ENCODE assay signal across 1 cellular context in genomic region chr22:19503367-19503766, GRCh38.
TF ChIP-seq lines count a peak whose summit lies in the region.

No MANE protein-coding gene starts in this region.

TF ChIP-seq in K562, 482 proteins besides CTCF, POLR2A, EP300 and RAD21:
- TF ChIP-seq ZMIZ1 (IDR thresholded peaks at IDR 0.05; ENCODE audit: low read depth in 2 of 2, low read length in 2 of 2) (0 out of 4 replicates have a peak, but pooled peaks of 1 of the 2 experiments have one; percentile 15), STAG1 (CRISPR knock-in tag; IDR thresholded peaks at IDR 0.05; ENCODE audit: borderline replicate concordance) (no peak), ZNF263 (CRISPR knock-in tag; IDR thresholded peaks at IDR 0.05; ENCODE audit: borderline replicate concordance) (no peak), MTA1 (IDR thresholded peaks at IDR 0.05; ENCODE audit: borderline replicate concordance) (no peak), PBX2 (CRISPR knock-in tag; IDR thresholded peaks at IDR 0.05; ENCODE audit: low read depth) (no peak), PBX2 (tag; conservative IDR thresholded peaks at IDR 0.05; ENCODE audit: low read depth) (no peak), MYBL2 (IDR thresholded peaks at IDR 0.05; ENCODE audit: low read depth) (no peak), MYBL2 (CRISPR knock-in tag; IDR thresholded peaks at IDR 0.05; ENCODE audit: borderline replicate concordance) (no peak), E2F5 (CRISPR knock-in tag; IDR thresholded peaks at IDR 0.05) (0 out of 2 replicates have a peak, but pooled peaks have one; percentile 11), SLC30A9 (CRISPR knock-in tag; IDR thresholded peaks at IDR 0.05) (no peak), SIN3A (IDR thresholded peaks at IDR 0.05; ENCODE audit: borderline replicate concordance in 2 of 2, control insufficient read depth in 1 of 2, low read depth in 2 of 2, low read length in 2 of 2) (0 out of 4 replicates have a peak, but pooled peaks of 1 of the 2 experiments have one; percentile 26), SAP30 (IDR thresholded peaks at IDR 0.05; ENCODE audit: borderline replicate concordance, insufficient read depth, low read depth, low read length, poor library complexity, severe bottlenecking) (no peak), GABPB1 (CRISPR knock-in tag; IDR thresholded peaks at IDR 0.05) (0 out of 2 replicates have a peak, but pooled peaks have one; percentile 21), BHLHE40 (IDR thresholded peaks at IDR 0.05; ENCODE audit: low read length) (peak; percentile 21; the same call in 1 of the 2 replicates), E2F1 (CRISPR knock-in tag; IDR thresholded peaks at IDR 0.05) (0 out of 2 replicates have a peak, but pooled peaks have one; percentile 22), POLR2G (IDR thresholded peaks at IDR 0.05; ENCODE audit: low read depth, low read length) (peak; percentile 0; the same call in 1 of the 2 replicates), MAFK (IDR thresholded peaks at IDR 0.05; ENCODE audit: low read length) (0 out of 2 replicates have a peak, but pooled peaks have one; percentile 15), MECOM (CRISPR knock-in tag; IDR thresholded peaks at IDR 0.05) (no peak), HNRNPUL1 (IDR thresholded peaks at IDR 0.05; ENCODE audit: low read length) (0 out of 2 replicates have a peak, but pooled peaks have one; percentile 51), JUN (IDR thresholded peaks at IDR 0.05; ENCODE audit: borderline replicate concordance, low read depth, low read length) (no peak), JUN (CRISPR knock-in tag; IDR thresholded peaks at IDR 0.05; ENCODE audit: borderline replicate concordance) (no peak), ZC3H11A (IDR thresholded peaks at IDR 0.05; ENCODE audit: low read depth, low read length) (0 out of 2 replicates have a peak, but pooled peaks have one; percentile 70), LEF1 (IDR thresholded peaks at IDR 0.05) (no peak), SAFB2 (IDR thresholded peaks at IDR 0.05; ENCODE audit: borderline replicate concordance, low read depth, low read length, severe bottlenecking) (no peak), RCOR1 (IDR thresholded peaks at IDR 0.05; ENCODE audit: borderline replicate concordance in 1 of 2, low read depth in 2 of 2, low read length in 2 of 2) (0 out of 4 replicates have a peak, but pooled peaks of 1 of the 2 experiments have one; percentile 48), SPI1 (IDR thresholded peaks at IDR 0.05; ENCODE audit: borderline replicate concordance, low read depth, low read length) (0 out of 2 replicates have a peak, but pooled peaks have one; percentile 10), RBM22 (IDR thresholded peaks at IDR 0.05; ENCODE audit: low read depth, low read length, poor library complexity, severe bottlenecking) (no peak), AFF1 (IDR thresholded peaks at IDR 0.05; ENCODE audit: low read depth in 1 of 2, partially characterized antibody in 2 of 2) (no peak), KAT2B (IDR thresholded peaks at IDR 0.05; ENCODE audit: low read depth, low read length) (peak; percentile 9)
TF ChIP-seq in K562: peak in this region for 13.
